Comparison of ENCODE assay signal across 19 cellular contexts in genomic region chr7:80643336-80643925, GRCh38. TPM values are rescaled to one million over a fixed set of nuclear protein-coding genes. Genes with fewer than 3 reads are reported as not detected.
A peak's percentile ranks its signal among the peaks of the same experiment; 100 is the strongest.
DNase-seq lines count a peak whose midpoint lies in the region; ATAC-seq and TF ChIP-seq lines count a peak whose summit lies in the region.
"Had no signal": no experiment of that assay in that cellular context is flagged by ENCODE, and none has a peak within 500 bp of the region (broad histone marks: within the 10 kb centered on the region; RNA-seq: fewer than 3 reads in every experiment).

No MANE protein-coding gene starts in this region.

- no peaks in the 10 kb centered on the region for H3K27me3 ChIP-seq in psoas muscle (ENCODE audit: insufficient read depth in 3 of 3, low read length in 2 of 3)
- H3K27me3 ChIP-seq: BE2C, uterus had no signal

- H3K9me3 ChIP-seq in psoas muscle: no peaks in the 10 kb centered on the region
- H3K9me3 ChIP-seq: BE2C, uterus had no signal

- peaks cover 26% of the 10 kb centered on the region for H3K36me3 Mint-ChIP-seq in dendritic cell treated with granulocyte-macrophage colony-stimulating factor and Interleukin-4, amounts not matched to agents 40 ng/mL and 50 ng/mL, for 4 days (ENCODE audit: low read depth)
- H3K36me3 Mint-ChIP-seq in HFFc6 (ENCODE audit: low read depth): peaks cover 7% of the 10 kb centered on the region

- DNase-seq in EL (peak; percentile 36), MV-4-11 (lab: John Stamatoyannopoulos, UW) (peak; percentile 57), psoas muscle (no peak), T-helper 2 cell (no peak), HFFc6 (no peak), NCI-H146 treated with DMSO at 0.1 percent for 48 hours (lab: John Stamatoyannopoulos, UW; ENCODE audit: unreplicated experiment) (no peak)
- DNase-seq: activated B cell treated with CpG ODN at 0.5 μM for 24 hours; activated naive CD4-positive, alpha-beta T cell; BE2C; DMS79 treated with DMSO at 0.1 percent for 48 hours; GOT3; mesendoderm; NCI-H1105 treated with DMSO at 0.1 percent for 48 hours; stimulated activated naive CD8-positive, alpha-beta T cell treated with anti-CD3 and anti-CD28 coated beads, Interleukin-15, amount 100 ng/mL, for 72 hours; SW 1271; uterus had no signal

- H3K27ac Mint-ChIP-seq in dendritic cell treated with granulocyte-macrophage colony-stimulating factor and Interleukin-4, amounts not matched to agents 40 ng/mL and 50 ng/mL, for 4 days: peak overlapping the region; percentile 56
- no peak overlapping the region for H3K27ac Mint-ChIP-seq in HFFc6
- H3K27ac Mint-ChIP-seq: activated B cell treated with CpG ODN at 0.5 μM for 24 hours; stimulated activated naive CD8-positive, alpha-beta T cell treated with anti-CD3 and anti-CD28 coated beads, Interleukin-15, amount 100 ng/mL, for 72 hours had no signal

- peaks cover 16% of the 10 kb centered on the region for H3K4me1 Mint-ChIP-seq in dendritic cell treated with granulocyte-macrophage colony-stimulating factor and Interleukin-4, amounts not matched to agents 40 ng/mL and 50 ng/mL, for 4 days (ENCODE audit: low read depth)
- H3K4me1 Mint-ChIP-seq in HFFc6 (ENCODE audit: low read depth): peaks cover 59% of the 10 kb centered on the region
- H3K4me1 Mint-ChIP-seq: stimulated activated naive CD8-positive, alpha-beta T cell treated with anti-CD3 and anti-CD28 coated beads, Interleukin-15, amount 100 ng/mL, for 72 hours had no signal

- H3K4me3 ChIP-seq in psoas muscle: peak overlapping the region; percentile 57
- H3K4me3 ChIP-seq: uterus had no signal

- no peaks in the 10 kb centered on the region for H3K27me3 Mint-ChIP-seq in dendritic cell treated with granulocyte-macrophage colony-stimulating factor and Interleukin-4, amounts not matched to agents 40 ng/mL and 50 ng/mL, for 4 days
- H3K27me3 Mint-ChIP-seq in HFFc6 (ENCODE audit: insufficient read depth): no peaks in the 10 kb centered on the region; the same call in 1 of the 2 replicates
- H3K27me3 Mint-ChIP-seq: activated B cell treated with CpG ODN at 0.5 μM for 24 hours; stimulated activated naive CD8-positive, alpha-beta T cell treated with anti-CD3 and anti-CD28 coated beads, Interleukin-15, amount 100 ng/mL, for 72 hours had no signal

- no peak overlapping the region for H3K4me3 Mint-ChIP-seq in dendritic cell treated with granulocyte-macrophage colony-stimulating factor and Interleukin-4, amounts not matched to agents 40 ng/mL and 50 ng/mL, for 4 days
- no peak overlapping the region for H3K4me3 Mint-ChIP-seq in HFFc6
- H3K4me3 Mint-ChIP-seq: activated B cell treated with CpG ODN at 0.5 μM for 24 hours; neural crest cell; stimulated activated naive CD8-positive, alpha-beta T cell treated with anti-CD3 and anti-CD28 coated beads, Interleukin-15, amount 100 ng/mL, for 72 hours had no signal

- no peak for ATAC-seq in psoas muscle
- ATAC-seq in HG02588 (IDR thresholded peaks at IDR 0.05; ENCODE audit: unreplicated experiment): no peak
- ATAC-seq: stimulated activated naive CD8-positive, alpha-beta T cell treated with anti-CD3 and anti-CD28 coated beads, Interleukin-15, amount 100 ng/mL, for 72 hours had no signal

- H3K9me3 Mint-ChIP-seq in dendritic cell treated with granulocyte-macrophage colony-stimulating factor and Interleukin-4, amounts not matched to agents 40 ng/mL and 50 ng/mL, for 4 days: no peaks in the 10 kb centered on the region
- no peaks in the 10 kb centered on the region for H3K9me3 Mint-ChIP-seq in HFFc6
- H3K9me3 Mint-ChIP-seq: activated B cell treated with CpG ODN at 0.5 μM for 24 hours; stimulated activated naive CD8-positive, alpha-beta T cell treated with anti-CD3 and anti-CD28 coated beads, Interleukin-15, amount 100 ng/mL, for 72 hours had no signal

- TF ChIP-seq CTCF in psoas muscle (IDR thresholded peaks at IDR 0.05) (no peak), HFFc6 (IDR thresholded peaks at IDR 0.05) (no peak)

- 55 to 60% (median 57%) methylated on average over 5 of the region's 5 CpGs for WGBS in psoas muscle, 3 donors

- peak overlapping the region; percentile 92 for H3K27ac ChIP-seq in psoas muscle
- H3K27ac ChIP-seq: uterus had no signal

- intact Hi-C loops in dendritic cell treated with granulocyte-macrophage colony-stimulating factor and Interleukin-4, amounts not matched to agents 40 ng/mL and 50 ng/mL, for 4 days (cut with micrococcal nuclease): loop anchor here (10.0 kb wide), 1 partner anchor 129 kb away; the partner anchor contains the start of gene GNAT3
- intact Hi-C loops in psoas muscle (cut with DNase I): loop anchor here (5.0 kb wide), 2 partner anchors 41 to 146 kb away; no protein-coding TSS in a partner anchor

- H3K36me3 ChIP-seq in psoas muscle (ENCODE audit: insufficient read depth in 1 of 2, low read depth in 1 of 2): peaks cover 0 to 13% of the 10 kb centered on the region in 2 donors
- H3K36me3 ChIP-seq: BE2C, uterus had no signal

- H3K4me1 ChIP-seq in psoas muscle: peaks cover 34% of the 10 kb centered on the region
- H3K4me1 ChIP-seq: uterus had no signal

RNA-seq across cellular contexts. Expression of gene CD36, which starts 5.0 kb away (rescaled TPM):
- total RNA-seq in psoas muscle: 100 to 1,000 TPM; 149 to 662 (median 240) TPM
- 100 to 1,000 TPM; 166 to 273 (median 171) TPM for polyA plus RNA-seq in psoas muscle
- total RNA-seq in HFFc6 (2021; fragmentation: NEBNext Ultra II Directional; extraction: Animal tissue kit (Norgen Biotek cat#: 25700)): 1 to 10 TPM in 3 of 6 experiments, under 1 TPM in 3; 0.74 to 3.5 (median 1.1) TPM

Comparison
In these comparisons a context has a peak if more than half of its experiments do, and no peak if none do; other contexts are left out.
1. DNase-seq: peak in EL (single experiment) and MV-4-11 (single experiment); none in psoas muscle (0 of 2), T-helper 2 cell (0 of 5), HFFc6 (single experiment) and NCI-H146 treated with DMSO at 0.1 percent for 48 hours (single experiment).
2. RNA of gene CD36, which starts 5.0 kb away (total RNA-seq): 149 to 662 TPM in psoas muscle; 0.74 to 3.5 TPM in HFFc6; every median in the first group is over 10 times any median in the second.